Comparison of ENCODE assay signal across 8 cellular contexts in genomic region chr3:27484002-27484844, GRCh38. TPM values are rescaled to one million over a fixed set of nuclear protein-coding genes. Genes with fewer than 3 reads are reported as not detected.
A peak's percentile ranks its signal among the peaks of the same experiment; 100 is the strongest.
DNase-seq lines count a peak whose midpoint lies in the region; ATAC-seq and TF ChIP-seq lines count a peak whose summit lies in the region.

SLC4A7 (minus strand) TSS chr3:27484384; CDS start chr3:27484126, 258 bp downstream.

- H4K20me1 ChIP-seq in mammary epithelial cell (ENCODE audit: insufficient read depth, low read length) (no peaks in the 10 kb centered on the region), smooth muscle cell (ENCODE audit: low read depth) (peaks cover 40% of the 10 kb centered on the region)

- dilution Hi-C loops in mammary epithelial cell (cut with HindIII; ENCODE audit: low sequenced_read_pairs), result no loop called here

- intact Hi-C loops in mammary epithelial cell (cut with micrococcal nuclease), result loop anchor here (1.0 to 2.0 kb wide), 3 partner anchors 49 to 193 kb away; no protein-coding TSS in a partner anchor

- H3K79me2 ChIP-seq in ACC112 (ENCODE audit: control insufficient read depth, insufficient read depth, low read length, unreplicated experiment) (peaks cover 48% of the 10 kb centered on the region), mammary epithelial cell (ENCODE audit: insufficient read depth, low read length) (peaks cover 50% of the 10 kb centered on the region), smooth muscle cell (ENCODE audit: low read depth) (peaks cover 37% of the 10 kb centered on the region)

- DNase-seq in NCI-H2196 treated with DMSO at 0.1 percent for 48 hours (lab: John Stamatoyannopoulos, UW; ENCODE audit: unreplicated experiment), result peak; percentile 78
- DNase-seq in WERI-Rb-1, result peak; percentile 97
- peak; percentile 96 for DNase-seq in mammary epithelial cell
- DNase-seq in iPS-NIHi11 (ENCODE audit: low spot score), result peak; percentile 98
- DNase-seq in smooth muscle cell (lab: John Stamatoyannopoulos, UW; ENCODE audit: unreplicated experiment), result peak; percentile 94

- TF ChIP-seq CTCF in WERI-Rb-1 (IDR thresholded peaks at IDR 0.05; ENCODE audit: low read depth, low read length) (no peak), mammary epithelial cell (conservative IDR thresholded peaks at IDR 0.05 in 1 of 2, IDR thresholded peaks at IDR 0.05 in 1 of 2; ENCODE audit: extremely low read depth in 1 of 2, insufficient read depth in 1 of 2, low read depth in 1 of 2, low read length in 2 of 2) (no peak), smooth muscle cell (IDR thresholded peaks at IDR 0.05; ENCODE audit: borderline replicate concordance, insufficient read depth, poor library complexity, severe bottlenecking) (no peak)

- H3K9ac ChIP-seq in mammary epithelial cell (ENCODE audit: insufficient read depth, low read length), result peak within 1 kb of the TSS; percentile 82
- peak within 1 kb of the TSS; percentile 82 for H3K9ac ChIP-seq in smooth muscle cell (ENCODE audit: low read depth)

- H3K36me3 ChIP-seq in ACC112 (ENCODE audit: insufficient read depth, low read length) (no peaks in the 10 kb centered on the region; the same call in 1 of the 2 replicates), WERI-Rb-1 (peaks cover 14% of the 10 kb centered on the region), mammary epithelial cell (ENCODE audit: insufficient read depth, low read length) (peaks cover 4% of the 10 kb centered on the region), smooth muscle cell (ENCODE audit: low read depth) (no peaks in the 10 kb centered on the region)

- H2AFZ ChIP-seq in ACC112 (ENCODE audit: low read length, unreplicated experiment), result peak within 1 kb of the TSS; percentile 88
- peak within 1 kb of the TSS; percentile 91 for H2AFZ ChIP-seq in mammary epithelial cell (ENCODE audit: low read depth, low read length)
- H2AFZ ChIP-seq in smooth muscle cell (ENCODE audit: low read depth), result peak within 1 kb of the TSS; percentile 83

- 5% methylated on average over 40 of the region's 100 CpGs for WGBS in mammary epithelial cell (ENCODE audit: low coverage, missing lambda C conversion rate)
- WGBS in smooth muscle cell (ENCODE audit: low lambda C conversion rate), result 2% methylated on average over 45 of the region's 100 CpGs

- H3K27me3 ChIP-seq in ACC112 (ENCODE audit: insufficient read depth, low read length) (no peaks in the 10 kb centered on the region), WERI-Rb-1 (ENCODE audit: insufficient read depth, low read depth, severe bottlenecking) (no peaks in the 10 kb centered on the region), mammary epithelial cell (ENCODE audit: insufficient read depth, low read length) (no peaks in the 10 kb centered on the region), smooth muscle cell (ENCODE audit: low read depth) (no peaks in the 10 kb centered on the region)

- H3K27ac ChIP-seq in ACC112 (ENCODE audit: low read depth, low read length) (peak within 1 kb of the TSS; percentile 76), WERI-Rb-1 (peak within 1 kb of the TSS; percentile 95), mammary epithelial cell (ENCODE audit: insufficient read depth, low read depth, low read length) (peak within 1 kb of the TSS; percentile 67), smooth muscle cell (ENCODE audit: low read depth) (peak within 1 kb of the TSS; percentile 81)

- H3K9me3 ChIP-seq in WERI-Rb-1 (ENCODE audit: severe bottlenecking) (no peaks in the 10 kb centered on the region), mammary epithelial cell (replicated peaks; ENCODE audit: insufficient read depth, low read length) (no peaks in the 10 kb centered on the region), smooth muscle cell (replicated peaks; ENCODE audit: low read depth) (no peaks in the 10 kb centered on the region)

- peak within 1 kb of the TSS; percentile 75 for H3K4me2 ChIP-seq in mammary epithelial cell (ENCODE audit: insufficient read depth, low read depth, low read length)
- peak within 1 kb of the TSS; percentile 93 for H3K4me2 ChIP-seq in smooth muscle cell

- no TSS peak for BruUV-seq in mammary epithelial cell (replicated peaks; lab: Mats Ljungman, UMichigan)

- in situ Hi-C loops in mammary epithelial cell (cut with MboI; ENCODE audit: low sequenced_read_pairs in 2 of 2), result no loop called here

- no peaks in the 10 kb centered on the region for H3F3A ChIP-seq in smooth muscle cell (ENCODE audit: low read depth)

- ATAC-seq in GM18870 (IDR thresholded peaks at IDR 0.05; ENCODE audit: unreplicated experiment) (peak; percentile 76), HG03135 (IDR thresholded peaks at IDR 0.05; ENCODE audit: unreplicated experiment) (peak; percentile 90)

- H3K4me3 ChIP-seq in ACC112 (ENCODE audit: low read depth, low read length) (peak within 1 kb of the TSS; percentile 99), WERI-Rb-1 (ENCODE audit: low read depth, low read length) (peak within 1 kb of the TSS; percentile 58), mammary epithelial cell (replicated peaks in 1 of 3; ENCODE audit: insufficient read depth in 1 of 3, low read depth in 2 of 3, low read length in 3 of 3) (peak within 1 kb of the TSS; percentile 71 to 93 (median 92)), smooth muscle cell (peak within 1 kb of the TSS; percentile 97)

- H3K4me1 ChIP-seq in ACC112 (ENCODE audit: control insufficient read depth, insufficient read depth, low read length, unreplicated experiment) (peaks cover 9% of the 10 kb centered on the region), mammary epithelial cell (ENCODE audit: insufficient read depth, low read length) (peaks cover 13% of the 10 kb centered on the region), smooth muscle cell (ENCODE audit: low read depth) (peaks cover 5% of the 10 kb centered on the region)

- CTCF ChIA-PET in mammary epithelial cell (lab: Charles Lee; ENCODE audit: low non-redundant PET), result no interaction called here

RNA-seq across cellular contexts. Expression of gene SLC4A7, which starts in this region (rescaled TPM):
- total RNA-seq in mammary epithelial cell (100 to 1,000 TPM in 1 of 2 donors, 10 to 100 TPM in 1; 95.4 to 123 TPM), smooth muscle cell (62.8 and 72.2 TPM in 2 replicates)
- polyA plus RNA-seq in mammary epithelial cell (25.0 TPM), smooth muscle cell (13.1 and 13.2 TPM in 2 replicates)
- 68.6 TPM for polyA minus RNA-seq in mammary epithelial cell

Comparison
In these comparisons a context has a peak if more than half of its experiments do, and no peak if none do; other contexts are left out.
1. Peak in every context shown above with its lines: DNase-seq, ATAC-seq, H3K4me3 ChIP-seq and H3K27ac ChIP-seq.